In genomic region chr14:24774167-24774915, GRCh38 we compare ENCODE assay signal across 13 cellular contexts.
"Had no signal": no experiment of that assay in that cellular context is flagged by ENCODE, and none has a peak within 500 bp of the region (broad histone marks: within the 10 kb centered on the region; RNA-seq: fewer than 3 reads in every experiment).

No MANE protein-coding gene starts in this region.

- DNase-seq: activated CD4-positive, alpha-beta T cell treated with anti-CD3 and anti-CD28 coated beads for 4 hours; activated CD8-positive, alpha-beta memory T cell treated with anti-CD3 and anti-CD28 coated beads, Interleukin-2, amount 50 U/mL, for 4 hours; activated CD8-positive, alpha-beta T cell treated with anti-CD3 and anti-CD28 coated beads for 36 hours; activated gamma-delta T cell treated with Interleukin-2 at 50 U/mL for 16 hours; activated naive CD8-positive, alpha-beta T cell treated with anti-CD3 and anti-CD28 coated beads for 36 hours; activated T-cell treated with anti-CD3 and anti-CD28 coated beads, Interleukin-2, amount 50 U/mL, for 72 hours; foreskin keratinocyte; mesenchymal stem cell; nephron progenitor cell; T-cell; thyroid gland had no signal

- H3K27me3 ChIP-seq: esophagus muscularis mucosa, foreskin keratinocyte, thyroid gland, vagina had no signal

- H3K27ac Mint-ChIP-seq: activated CD8-positive, alpha-beta T cell treated with anti-CD3 and anti-CD28 coated beads for 36 hours; activated naive CD8-positive, alpha-beta T cell treated with anti-CD3 and anti-CD28 coated beads for 36 hours; activated T-cell treated with anti-CD3 and anti-CD28 coated beads, Interleukin-2, amount 50 U/mL, for 72 hours; nephron progenitor cell; T-cell had no signal

- H3K4me3 ChIP-seq: esophagus muscularis mucosa, thyroid gland, vagina had no signal

- H3K4me1 ChIP-seq: foreskin keratinocyte, thyroid gland, vagina had no signal

- H3K4me1 Mint-ChIP-seq: activated naive CD8-positive, alpha-beta T cell treated with anti-CD3 and anti-CD28 coated beads for 36 hours; nephron progenitor cell; T-cell had no signal

- H3K36me3 Mint-ChIP-seq: activated naive CD8-positive, alpha-beta T cell treated with anti-CD3 and anti-CD28 coated beads for 36 hours; T-cell had no signal

- H3K4me3 Mint-ChIP-seq: activated CD8-positive, alpha-beta T cell treated with anti-CD3 and anti-CD28 coated beads for 36 hours; activated naive CD8-positive, alpha-beta T cell treated with anti-CD3 and anti-CD28 coated beads for 36 hours; activated T-cell treated with anti-CD3 and anti-CD28 coated beads, Interleukin-2, amount 50 U/mL, for 72 hours; nephron progenitor cell; T-cell had no signal

- H3K9me3 Mint-ChIP-seq: activated CD8-positive, alpha-beta T cell treated with anti-CD3 and anti-CD28 coated beads for 36 hours had no signal

- H3K27ac ChIP-seq: foreskin keratinocyte, vagina had no signal

- H3K9me3 ChIP-seq: esophagus muscularis mucosa, thyroid gland, vagina had no signal

- ATAC-seq: activated CD8-positive, alpha-beta T cell treated with anti-CD3 and anti-CD28 coated beads for 36 hours; activated T-cell treated with anti-CD3 and anti-CD28 coated beads, Interleukin-2, amount 50 U/mL, for 72 hours; foreskin keratinocyte; T-cell had no signal

- H3K36me3 ChIP-seq: esophagus muscularis mucosa, thyroid gland, vagina had no signal
